4 cellular contexts compared by ENCODE assay signal in genomic region chr3:68941055-68941454, GRCh38. TPM values are rescaled to one million over a fixed set of nuclear protein-coding genes. Genes with fewer than 3 reads are reported as not detected.
"Had no signal": no experiment of that assay in that cellular context is flagged by ENCODE, and none has a peak within 500 bp of the region (broad histone marks: within the 10 kb centered on the region; RNA-seq: fewer than 3 reads in every experiment).

No MANE protein-coding gene starts in this region.

- ATAC-seq: GM12878 had no signal

- DNase-seq: GDM1, GF-D8 had no signal

- H3K4me3 ChIP-seq: GM12878 had no signal

RNA-seq across cellular contexts. Expression of gene TAFA4, which starts 8.7 kb away (rescaled TPM):
- total RNA-seq: G401, GM12878 had no signal
